Comparison of ENCODE assay signal across 9 cellular contexts in the genomic region with DNA sequence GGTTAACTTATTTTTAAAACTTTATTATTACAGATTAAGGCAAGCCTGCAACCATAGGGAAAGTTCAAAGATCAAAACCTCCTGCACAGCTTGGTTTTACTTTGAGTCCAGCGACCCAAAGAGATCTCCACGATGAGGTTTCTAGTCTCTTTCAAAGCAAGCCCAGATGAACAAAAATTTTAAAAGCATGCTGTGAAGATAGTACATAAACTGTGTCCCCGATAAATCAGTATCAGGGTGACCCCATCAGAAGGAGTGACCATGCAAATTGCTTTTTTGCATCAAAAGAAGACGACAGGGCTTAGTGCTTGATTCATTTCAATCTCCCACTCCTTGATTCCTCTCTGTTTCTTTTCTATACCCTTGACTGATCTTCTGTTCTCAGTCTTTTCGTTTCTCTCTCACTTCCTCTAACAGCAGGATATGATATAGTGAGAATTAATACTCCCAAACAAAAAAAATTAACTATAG. TPM values are rescaled to one million over a fixed set of nuclear protein-coding genes. Genes with fewer than 3 reads are reported as not detected.
DNase-seq lines count a peak whose midpoint lies in the region; ATAC-seq and TF ChIP-seq lines count a peak whose summit lies in the region.
"Had no signal": no experiment of that assay in that cellular context is flagged by ENCODE, and none has a peak within 500 bp of the region (broad histone marks: within the 10 kb centered on the region; RNA-seq: fewer than 3 reads in every experiment).

No MANE protein-coding gene starts in this region.

- H3K27me3 ChIP-seq in CD4-positive, CD25-positive, alpha-beta regulatory T cell (ENCODE audit: control insufficient read depth, insufficient read depth, low read length) = peaks cover 9% of the 10 kb centered on the region

- TF ChIP-seq CTCF in chondrocyte (IDR thresholded peaks at IDR 0.05) = no peak
- TF ChIP-seq CTCF in HFFc6 (IDR thresholded peaks at IDR 0.05) = no peak

- peak in 1 of 2 donors; percentile 38 for ATAC-seq in CD4-positive, CD25-positive, alpha-beta regulatory T cell (ENCODE audit: low read depth in 2 of 2)
- ATAC-seq in HG03103 (IDR thresholded peaks at IDR 0.05; ENCODE audit: low read depth, unreplicated experiment) = peak; percentile 59
- ATAC-seq in central memory CD8-positive, alpha-beta T cell (replicated peaks; ENCODE audit: extremely low read depth, poor library complexity, severe bottlenecking) = no peak

- H3K36me3 Mint-ChIP-seq in CD4-positive, CD25-positive, alpha-beta regulatory T cell = no peaks in the 10 kb centered on the region
- no peaks in the 10 kb centered on the region for H3K36me3 Mint-ChIP-seq in central memory CD8-positive, alpha-beta T cell (ENCODE audit: insufficient read depth)
- H3K36me3 Mint-ChIP-seq in chondrocyte (ENCODE audit: low read depth) = no peaks in the 10 kb centered on the region
- no peaks in the 10 kb centered on the region for H3K36me3 Mint-ChIP-seq in HFFc6 (ENCODE audit: low read depth)

- no peak overlapping the region for H3K27ac ChIP-seq in CD4-positive, CD25-positive, alpha-beta regulatory T cell (ENCODE audit: insufficient read depth, low read length, poor library complexity, severe bottlenecking)

- H3K4me3 ChIP-seq in CD4-positive, CD25-positive, alpha-beta regulatory T cell (ENCODE audit: low read depth, low read length) = peak overlapping the region; percentile 37

- no peaks in the 10 kb centered on the region for H3K9me3 Mint-ChIP-seq in CD4-positive, CD25-positive, alpha-beta regulatory T cell
- H3K9me3 Mint-ChIP-seq in central memory CD8-positive, alpha-beta T cell = no peaks in the 10 kb centered on the region
- H3K9me3 Mint-ChIP-seq in chondrocyte (ENCODE audit: low read depth) = no peaks in the 10 kb centered on the region
- H3K9me3 Mint-ChIP-seq in HFFc6 = no peaks in the 10 kb centered on the region

- H3K4me3 Mint-ChIP-seq in CD4-positive, CD25-positive, alpha-beta regulatory T cell = peak overlapping the region in 3 of 4 donors; percentile 59 to 64 (median 60)
- peak overlapping the region; percentile 27 for H3K4me3 Mint-ChIP-seq in central memory CD8-positive, alpha-beta T cell
- H3K4me3 Mint-ChIP-seq in chondrocyte (ENCODE audit: unreplicated experiment) = no peak overlapping the region
- H3K4me3 Mint-ChIP-seq in HFFc6 = no peak overlapping the region

- H3K4me1 ChIP-seq in CD4-positive, CD25-positive, alpha-beta regulatory T cell (ENCODE audit: control insufficient read depth, insufficient read depth, low read length, poor library complexity, severe bottlenecking) = no peaks in the 10 kb centered on the region

- DNase-seq in CD4-positive, CD25-positive, alpha-beta regulatory T cell = peak in 1 of 3 donors; percentile 33
- DNase-seq in central memory CD8-positive, alpha-beta T cell (ENCODE audit: low spot score in 2 of 2) = no peak
- DNase-seq in nucleus accumbens (lab: John Stamatoyannopoulos, UW) (no peak), HCEC 1CT (no peak), chondrocyte (ENCODE audit: low spot score) (no peak), HFFc6 (no peak)
- DNase-seq: activated CD4-positive, CD25-positive, alpha-beta regulatory T cell treated with anti-CD3 and anti-CD28 coated beads, Interleukin-2, amount 50 U/mL, for 72 hours had no signal

- no peaks in the 10 kb centered on the region for H3K9me3 ChIP-seq in CD4-positive, CD25-positive, alpha-beta regulatory T cell (ENCODE audit: control insufficient read depth in 2 of 2, low read length in 2 of 2)

- no peaks in the 10 kb centered on the region for H3K36me3 ChIP-seq in CD4-positive, CD25-positive, alpha-beta regulatory T cell (ENCODE audit: control insufficient read depth, insufficient read depth, low read length)

- peak; percentile 69 for TF ChIP-seq POLR2A in GM19099 (IDR thresholded peaks at IDR 0.05; ENCODE audit: extremely low read depth, insufficient read length, low read depth)

- H3K4me1 Mint-ChIP-seq in CD4-positive, CD25-positive, alpha-beta regulatory T cell = peaks cover 10 to 18% (median 13%) of the 10 kb centered on the region in 4 donors
- no peaks in the 10 kb centered on the region for H3K4me1 Mint-ChIP-seq in central memory CD8-positive, alpha-beta T cell
- H3K4me1 Mint-ChIP-seq in chondrocyte (ENCODE audit: low read depth) = peaks cover 11% of the 10 kb centered on the region
- H3K4me1 Mint-ChIP-seq in HFFc6 (ENCODE audit: low read depth) = no peaks in the 10 kb centered on the region

- peaks cover 23% of the 10 kb centered on the region for H3K27me3 Mint-ChIP-seq in CD4-positive, CD25-positive, alpha-beta regulatory T cell
- peaks cover 46% of the 10 kb centered on the region for H3K27me3 Mint-ChIP-seq in central memory CD8-positive, alpha-beta T cell
- H3K27me3 Mint-ChIP-seq in chondrocyte (ENCODE audit: low read depth) (peaks cover 23% of the 10 kb centered on the region), HFFc6 (ENCODE audit: insufficient read depth) (peaks cover 2% of the 10 kb centered on the region; the same call in 1 of the 2 replicates)

- H3K27ac Mint-ChIP-seq in CD4-positive, CD25-positive, alpha-beta regulatory T cell = peak overlapping the region in 1 of 3 donors; percentile 28
- H3K27ac Mint-ChIP-seq in central memory CD8-positive, alpha-beta T cell (ENCODE audit: low read depth) = no peak overlapping the region
- H3K27ac Mint-ChIP-seq in chondrocyte (ENCODE audit: unreplicated experiment) (no peak overlapping the region), HFFc6 (no peak overlapping the region)

RNA-seq across cellular contexts. Expression of gene DNTT, which starts 16.0 kb away (rescaled TPM):
- total RNA-seq in CD4-positive, CD25-positive, alpha-beta regulatory T cell = not detected
- under 1 TPM in 1 of 4 donors, not detected in 3; 0.24 TPM for polyA plus RNA-seq in CD4-positive, CD25-positive, alpha-beta regulatory T cell
- not detected in 3 replicates for total RNA-seq in chondrocyte
- total RNA-seq in HFFc6 (2021; fragmentation: NEBNext Ultra II Directional; extraction: Animal tissue kit (Norgen Biotek cat#: 25700)) = not detected

RNA-seq across cellular contexts. Expression of gene BLNK, which starts 16.8 kb away (rescaled TPM):
- 0.35 TPM for total RNA-seq in CD4-positive, CD25-positive, alpha-beta regulatory T cell
- polyA plus RNA-seq in CD4-positive, CD25-positive, alpha-beta regulatory T cell = under 1 TPM in 1 of 4 donors, not detected in 3; 0.15 TPM
- not detected in 3 replicates for total RNA-seq in chondrocyte
- total RNA-seq in HFFc6 (2021; fragmentation: NEBNext Ultra II Directional; extraction: Animal tissue kit (Norgen Biotek cat#: 25700)) = not detected

Comparison
In these comparisons a context has a peak if more than half of its experiments do, and no peak if none do; other contexts are left out.
1. H3K4me3 Mint-ChIP-seq: peak in CD4-positive, CD25-positive, alpha-beta regulatory T cell (3 of 4) and central memory CD8-positive, alpha-beta T cell (single experiment); none in chondrocyte (single experiment) and HFFc6 (single experiment).